Comparison of ENCODE assay signal across 8 cellular contexts in genomic region chr17:74744714-74745547, GRCh38. TPM values are rescaled to one million over a fixed set of nuclear protein-coding genes. Genes with fewer than 3 reads are reported as not detected.
DNase-seq lines count a peak whose midpoint lies in the region; ATAC-seq and TF ChIP-seq lines count a peak whose summit lies in the region.

No MANE protein-coding gene starts in this region.

- H3K27ac ChIP-seq in CD4-positive, alpha-beta memory T cell (ENCODE audit: low read depth, low read length), result peak overlapping the region; percentile 49
- H3K27ac ChIP-seq in Peyer's patch (peak overlapping the region; percentile 1 to 85 (median 48)), neural progenitor cell (no peak overlapping the region), stomach (peak overlapping the region; percentile 11 to 82 (median 79))

- ATAC-seq in GM18858 (IDR thresholded peaks at IDR 0.05; ENCODE audit: unreplicated experiment), result no peak

- peaks cover 14% of the 10 kb centered on the region for H4K20me1 ChIP-seq in neural progenitor cell (ENCODE audit: low read depth)

- H3K36me3 Mint-ChIP-seq in CD4-positive, alpha-beta memory T cell, result peaks cover 7 to 8% of the 10 kb centered on the region in 2 donors
- H3K36me3 Mint-ChIP-seq in neural progenitor cell, result peaks cover 2% of the 10 kb centered on the region

- 20 to 55% (median 27%) methylated on average over 10 to 24 of the region's 24 CpGs for WGBS in stomach, 5 donors

- DNase-seq in CD4-positive, alpha-beta memory T cell, result peak; percentile 77 to 86 (median 80)
- peak; percentile 92 for DNase-seq in HT-29 (ENCODE audit: low spot score)
- peak; percentile 83 to 95 (median 95) for DNase-seq in Peyer's patch
- peak; percentile 82 for DNase-seq in activated T-helper 9 cell treated with anti-CD3 and anti-CD28 coated beads, Interleukin-2, amount 50 U/mL, for 16 hours (ENCODE audit: low read depth)
- DNase-seq in foreskin fibroblast, result peak; percentile 52 to 89
- peak; percentile 84 for DNase-seq in neural progenitor cell (ENCODE audit: low spot score)
- DNase-seq in stomach, result peak; percentile 96

- peak overlapping the region in 6 of 7 donors; percentile 74 to 92 (median 89) for H3K27ac Mint-ChIP-seq in CD4-positive, alpha-beta memory T cell
- no peak overlapping the region for H3K27ac Mint-ChIP-seq in neural progenitor cell

- no peaks in the 10 kb centered on the region for H3K36me3 ChIP-seq in CD4-positive, alpha-beta memory T cell (ENCODE audit: insufficient read depth, low read length)
- H3K36me3 ChIP-seq in Peyer's patch (no peaks in the 10 kb centered on the region), neural progenitor cell (no peaks in the 10 kb centered on the region), stomach (no peaks in the 10 kb centered on the region)

- H3K4me2 ChIP-seq in neural progenitor cell, result peak overlapping the region; percentile 87

- no peaks in the 10 kb centered on the region for H3K9me3 ChIP-seq in CD4-positive, alpha-beta memory T cell (ENCODE audit: control insufficient read depth in 1 of 2, low read length in 2 of 2)
- no peaks in the 10 kb centered on the region for H3K9me3 ChIP-seq in Peyer's patch
- H3K9me3 ChIP-seq in neural progenitor cell (ENCODE audit: low read depth), result no peaks in the 10 kb centered on the region
- H3K9me3 ChIP-seq in stomach, result no peaks in the 10 kb centered on the region

- H3F3A ChIP-seq in neural progenitor cell (ENCODE audit: low read depth), result peaks cover 34% of the 10 kb centered on the region

- no peaks in the 10 kb centered on the region for H3K9me3 Mint-ChIP-seq in CD4-positive, alpha-beta memory T cell
- H3K9me3 Mint-ChIP-seq in neural progenitor cell, result no peaks in the 10 kb centered on the region

- H3K9ac ChIP-seq in neural progenitor cell, result no peak overlapping the region

- peak; percentile 99 to 100 (median 100) for TF ChIP-seq CTCF in Peyer's patch (IDR thresholded peaks at IDR 0.05)
- peak; percentile 99 for TF ChIP-seq CTCF in foreskin fibroblast (IDR thresholded peaks at IDR 0.05; ENCODE audit: low read depth, low read length)
- peak; percentile 99 for TF ChIP-seq CTCF in neural progenitor cell (IDR thresholded peaks at IDR 0.05)
- peak in 6 of 7 experiments; percentile 97 to 100 (median 100) for TF ChIP-seq CTCF in stomach (IDR thresholded peaks at IDR 0.05)

- TF ChIP-seq POLR2A in Peyer's patch (IDR thresholded peaks at IDR 0.05) (peak in 1 of 2 donors; percentile 29), stomach (IDR thresholded peaks at IDR 0.05) (no peak)

- no peaks in the 10 kb centered on the region for H3K27me3 ChIP-seq in CD4-positive, alpha-beta memory T cell (ENCODE audit: insufficient read depth, low read length)
- H3K27me3 ChIP-seq in Peyer's patch (no peaks in the 10 kb centered on the region), neural progenitor cell (no peaks in the 10 kb centered on the region), stomach (peaks cover 0 to 22% (median 3%) of the 10 kb centered on the region in 3 donors)

- peak overlapping the region in 7 of 8 donors; percentile 63 to 89 (median 74) for H3K4me3 Mint-ChIP-seq in CD4-positive, alpha-beta memory T cell
- H3K4me3 Mint-ChIP-seq in neural progenitor cell, result peak overlapping the region; percentile 46

- peaks cover 14% of the 10 kb centered on the region for H3K79me2 ChIP-seq in neural progenitor cell (ENCODE audit: low read depth)

- intact Hi-C loops in CD4-positive, alpha-beta memory T cell (cut with micrococcal nuclease), result loop anchor here (1.0 kb wide), 3 partner anchors 25 to 120 kb away; no protein-coding TSS in a partner anchor
- intact Hi-C loops in stomach (cut with DNase I; ENCODE audit: low total_unique reads), result loop anchor here (5.0 kb wide), 1 partner anchor 117 kb away; no protein-coding TSS in a partner anchor

- POLR2A ChIA-PET in CD4-positive, alpha-beta memory T cell (lab: Charles Lee; ENCODE audit: partially characterized antibody), result interaction anchor here (0.8 to 20.4 kb wide), 11 partner anchors 7 to 128 kb away, joined by 3 to 489 read pairs (median 10); partner anchors contain the start of genes FDXR, NAT9 and RAB37

- CTCF ChIA-PET in CD4-positive, alpha-beta memory T cell (lab: Charles Lee; ENCODE audit: partially characterized antibody), result interaction anchor here (0.8 to 4.6 kb wide), 20 partner anchors 8 to 216 kb away, joined by 3 to 144 read pairs (median 6); partner anchors contain the start of genes FDXR, GRIN2C, NAT9 and RAB37

- peak overlapping the region; percentile 84 for H2AFZ ChIP-seq in neural progenitor cell (replicated peaks)

- TF ChIP-seq EP300 in stomach (IDR thresholded peaks at IDR 0.05), result no peak

- peaks cover 80% of the 10 kb centered on the region for H3K4me1 ChIP-seq in CD4-positive, alpha-beta memory T cell (ENCODE audit: insufficient read depth, low read length)
- H3K4me1 ChIP-seq in Peyer's patch (peaks cover 0 to 44% (median 34%) of the 10 kb centered on the region in 4 donors), neural progenitor cell (peaks cover 34% of the 10 kb centered on the region), stomach (peaks cover 17 to 85% (median 62%) of the 10 kb centered on the region in 4 donors)

- H3K27me3 Mint-ChIP-seq in CD4-positive, alpha-beta memory T cell, result no peaks in the 10 kb centered on the region
- peaks cover 12% of the 10 kb centered on the region for H3K27me3 Mint-ChIP-seq in neural progenitor cell (ENCODE audit: insufficient read depth, low read depth)

- H3K4me1 Mint-ChIP-seq in CD4-positive, alpha-beta memory T cell, result peaks cover 47 to 81% (median 65%) of the 10 kb centered on the region in 4 donors
- peaks cover 29% of the 10 kb centered on the region for H3K4me1 Mint-ChIP-seq in neural progenitor cell

- H3K4me3 ChIP-seq in CD4-positive, alpha-beta memory T cell (ENCODE audit: low read length in 2 of 2), result no peak overlapping the region
- H3K4me3 ChIP-seq in Peyer's patch (peak overlapping the region in 2 of 4 donors; percentile 28 to 29), foreskin fibroblast (ENCODE audit: low read depth in 1 of 2, low read length in 2 of 2) (no peak overlapping the region), neural progenitor cell (peak overlapping the region; percentile 30), stomach (peak overlapping the region; percentile 24 to 29 (median 28))

RNA-seq across cellular contexts. Expression of gene NHERF1, which starts 3.5 kb away (rescaled TPM):
- total RNA-seq in CD4-positive, alpha-beta memory T cell, result 100 to 1,000 TPM; 202 to 209 TPM
- 100 to 1,000 TPM; 324 to 448 TPM for polyA plus RNA-seq in CD4-positive, alpha-beta memory T cell
- total RNA-seq in HT-29 (2014; rRNA removed; shearing (Covaris generic)), result 298 and 304 TPM in 2 replicates
- 100 to 1,000 TPM; 121 to 600 (median 488) TPM for total RNA-seq in Peyer's patch
- total RNA-seq in neural progenitor cell (ENCODE audit: low replicate concordance), result 27.1 and 63.8 TPM in 2 replicates
- 100 to 1,000 TPM in 2 of 5 donors, 10 to 100 TPM in 3; 14.9 to 152 (median 81.0) TPM for total RNA-seq in stomach
- polyA plus RNA-seq in stomach, result 10 to 100 TPM; 76.8 to 92.5 (median 83.7) TPM

RNA-seq across cellular contexts. Expression of gene RAB37, which starts 7.9 kb away (rescaled TPM):
- 10 to 100 TPM; 23.2 to 25.9 TPM for total RNA-seq in CD4-positive, alpha-beta memory T cell
- polyA plus RNA-seq in CD4-positive, alpha-beta memory T cell, result 10 to 100 TPM; 47.8 to 52.3 TPM
- 0.55 and 1.0 TPM in 2 replicates for total RNA-seq in HT-29 (2014; rRNA removed; shearing (Covaris generic))
- total RNA-seq in Peyer's patch (10 to 100 TPM in 1 of 4 donors, 1 to 10 TPM in 3; 1.1 to 35.5 (median 4.4) TPM), neural progenitor cell (ENCODE audit: low replicate concordance) (1.5 and 4.3 TPM in 2 replicates), stomach (1 to 10 TPM in 2 of 5 donors, not detected in 3; 2.0 to 8.7 TPM)
- polyA plus RNA-seq in stomach, result 10 to 100 TPM in 1 of 3 donors, 1 to 10 TPM in 2; 2.0 to 42.9 (median 5.3) TPM

RNA-seq across cellular contexts. Expression of gene NAT9, which starts 31.2 kb away (rescaled TPM):
- total RNA-seq in CD4-positive, alpha-beta memory T cell, result 10 to 100 TPM; 60.0 to 70.3 TPM
- 10 to 100 TPM; 11.9 to 19.1 TPM for polyA plus RNA-seq in CD4-positive, alpha-beta memory T cell
- total RNA-seq in HT-29 (2014; rRNA removed; shearing (Covaris generic)), result 49.5 and 50.4 TPM in 2 replicates
- 10 to 100 TPM; 23.1 to 85.0 (median 37.4) TPM for total RNA-seq in Peyer's patch
- 68.9 and 75.3 TPM in 2 replicates for total RNA-seq in neural progenitor cell (ENCODE audit: low replicate concordance)
- total RNA-seq in stomach, result 10 to 100 TPM; 15.8 to 33.5 (median 24.0) TPM
- 10 to 100 TPM; 14.5 to 29.7 (median 19.7) TPM for polyA plus RNA-seq in stomach

RNA-seq across cellular contexts. Expression of gene CD300LF, which starts 32.2 kb away (rescaled TPM):
- total RNA-seq in CD4-positive, alpha-beta memory T cell, result under 1 TPM in 1 of 2 experiments, not detected in 1; 0.23 TPM
- polyA plus RNA-seq in CD4-positive, alpha-beta memory T cell, result not detected
- not detected in 2 replicates for total RNA-seq in HT-29 (2014; rRNA removed; shearing (Covaris generic))
- total RNA-seq in Peyer's patch (1 to 10 TPM in 2 of 4 donors, not detected in 2; 1.1 to 1.7 TPM), neural progenitor cell (ENCODE audit: low replicate concordance) (not detected in 2 replicates), stomach (1 to 10 TPM in 1 of 5 donors, not detected in 4; 3.9 TPM)
- polyA plus RNA-seq in stomach, result under 1 TPM in 2 of 3 donors, not detected in 1; 0.75 to 0.95 TPM

Comparison
In these comparisons a context has a peak if more than half of its experiments do, and no peak if none do; other contexts are left out.
1. H3K4me3 ChIP-seq: peak in neural progenitor cell (single experiment) and stomach (4 of 4); none in CD4-positive, alpha-beta memory T cell (0 of 2) and foreskin fibroblast (0 of 2).
2. Peak in every context shown above with its lines, with median percentiles within 50 percentile points of each other: DNase-seq and CTCF ChIP-seq.